ENCODE assay signal across 1 cellular context in the genomic region with DNA sequence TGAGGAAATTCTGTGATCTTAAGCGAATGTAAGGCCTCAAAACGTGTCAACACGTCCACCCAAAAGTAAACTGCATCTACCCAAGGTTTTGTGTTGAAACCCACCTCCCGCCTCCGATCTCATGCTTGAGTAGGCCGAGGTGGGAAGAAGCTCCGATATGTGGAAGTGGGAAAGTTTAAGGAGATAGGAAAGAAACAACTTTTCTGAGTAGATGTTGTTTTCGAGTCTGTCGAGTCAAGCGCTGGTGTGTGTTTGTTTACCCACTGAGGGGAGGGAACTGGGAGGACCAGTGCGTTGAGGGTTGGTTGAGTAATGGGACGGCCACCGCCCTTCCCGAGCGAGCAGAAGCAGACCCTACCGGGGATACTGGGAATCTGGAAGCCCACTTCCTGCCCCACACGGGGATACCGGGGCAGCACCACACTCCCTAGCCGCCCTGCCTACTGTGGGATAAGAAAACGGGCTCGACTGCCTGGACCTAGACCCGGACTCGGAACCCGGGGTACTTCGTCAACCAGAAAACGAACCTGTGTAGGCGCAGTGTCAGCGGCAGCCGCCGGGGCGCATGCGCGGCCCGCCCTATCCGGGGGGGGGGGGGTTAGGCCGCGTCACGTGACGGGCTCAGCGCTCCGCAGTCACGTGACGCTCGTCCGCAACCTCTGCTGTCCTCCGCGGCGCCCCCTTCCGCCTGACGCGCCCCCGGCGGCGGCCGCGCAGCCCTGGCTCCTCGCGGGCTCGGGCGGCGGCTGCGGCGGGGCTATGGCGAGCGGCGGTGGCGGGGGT.
TF ChIP-seq lines count a peak whose summit lies in the region.

A gene with protein sequence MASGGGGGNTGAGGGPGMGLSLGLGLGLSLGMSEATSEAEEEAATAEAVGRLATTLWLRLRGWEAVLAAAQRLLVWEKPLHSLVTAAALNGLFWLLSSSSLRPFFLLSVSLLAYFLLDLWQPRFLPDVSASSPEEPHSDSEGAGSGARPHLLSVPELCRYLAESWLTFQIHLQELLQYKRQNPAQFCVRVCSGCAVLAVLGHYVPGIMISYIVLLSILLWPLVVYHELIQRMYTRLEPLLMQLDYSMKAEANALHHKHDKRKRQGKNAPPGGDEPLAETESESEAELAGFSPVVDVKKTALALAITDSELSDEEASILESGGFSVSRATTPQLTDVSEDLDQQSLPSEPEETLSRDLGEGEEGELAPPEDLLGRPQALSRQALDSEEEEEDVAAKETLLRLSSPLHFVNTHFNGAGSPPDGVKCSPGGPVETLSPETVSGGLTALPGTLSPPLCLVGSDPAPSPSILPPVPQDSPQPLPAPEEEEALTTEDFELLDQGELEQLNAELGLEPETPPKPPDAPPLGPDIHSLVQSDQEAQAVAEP (plus strand): TSS at position 682 of the 783 bp plus-strand sequence. CDS start 78 bp downstream, at position 760.

TF ChIP-seq in SK-N-SH, 30 proteins besides CTCF, POLR2A, EP300 and RAD21 (continued from another document):
- TF ChIP-seq RXRA (IDR thresholded peaks at IDR 0.05; ENCODE audit: borderline replicate concordance, low read depth), result no peak
- TF ChIP-seq, protein P1, sequence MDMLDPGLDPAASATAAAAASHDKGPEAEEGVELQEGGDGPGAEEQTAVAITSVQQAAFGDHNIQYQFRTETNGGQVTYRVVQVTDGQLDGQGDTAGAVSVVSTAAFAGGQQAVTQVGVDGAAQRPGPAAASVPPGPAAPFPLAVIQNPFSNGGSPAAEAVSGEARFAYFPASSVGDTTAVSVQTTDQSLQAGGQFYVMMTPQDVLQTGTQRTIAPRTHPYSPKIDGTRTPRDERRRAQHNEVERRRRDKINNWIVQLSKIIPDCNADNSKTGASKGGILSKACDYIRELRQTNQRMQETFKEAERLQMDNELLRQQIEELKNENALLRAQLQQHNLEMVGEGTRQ (IDR thresholded peaks at IDR 0.05; ENCODE audit: borderline replicate concordance, low read depth, low read length), result peak; percentile 97
- TF ChIP-seq GATA2 (CRISPR knock-in tag; IDR thresholded peaks at IDR 0.05), result no peak
- TF ChIP-seq ELF1 (IDR thresholded peaks at IDR 0.05), result peak; percentile 39; the same call in 1 of the 2 replicates
- TF ChIP-seq TEAD4 (IDR thresholded peaks at IDR 0.05; ENCODE audit: borderline replicate concordance, insufficient read depth), result no peak
- TF ChIP-seq FOXJ3 (CRISPR knock-in tag; IDR thresholded peaks at IDR 0.05), result no peak
- TF ChIP-seq, protein P2, sequence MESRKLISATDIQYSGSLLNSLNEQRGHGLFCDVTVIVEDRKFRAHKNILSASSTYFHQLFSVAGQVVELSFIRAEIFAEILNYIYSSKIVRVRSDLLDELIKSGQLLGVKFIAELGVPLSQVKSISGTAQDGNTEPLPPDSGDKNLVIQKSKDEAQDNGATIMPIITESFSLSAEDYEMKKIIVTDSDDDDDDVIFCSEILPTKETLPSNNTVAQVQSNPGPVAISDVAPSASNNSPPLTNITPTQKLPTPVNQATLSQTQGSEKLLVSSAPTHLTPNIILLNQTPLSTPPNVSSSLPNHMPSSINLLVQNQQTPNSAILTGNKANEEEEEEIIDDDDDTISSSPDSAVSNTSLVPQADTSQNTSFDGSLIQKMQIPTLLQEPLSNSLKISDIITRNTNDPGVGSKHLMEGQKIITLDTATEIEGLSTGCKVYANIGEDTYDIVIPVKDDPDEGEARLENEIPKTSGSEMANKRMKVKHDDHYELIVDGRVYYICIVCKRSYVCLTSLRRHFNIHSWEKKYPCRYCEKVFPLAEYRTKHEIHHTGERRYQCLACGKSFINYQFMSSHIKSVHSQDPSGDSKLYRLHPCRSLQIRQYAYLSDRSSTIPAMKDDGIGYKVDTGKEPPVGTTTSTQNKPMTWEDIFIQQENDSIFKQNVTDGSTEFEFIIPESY (IDR thresholded peaks at IDR 0.05; ENCODE audit: borderline replicate concordance, low read depth), result no peak
- TF ChIP-seq NRF1 (IDR thresholded peaks at IDR 0.05; ENCODE audit: low read depth, low read length), result peak; percentile 85
- TF ChIP-seq FOXM1 (IDR thresholded peaks at IDR 0.05; ENCODE audit: low read depth), result no peak
- TF ChIP-seq, protein P3, sequence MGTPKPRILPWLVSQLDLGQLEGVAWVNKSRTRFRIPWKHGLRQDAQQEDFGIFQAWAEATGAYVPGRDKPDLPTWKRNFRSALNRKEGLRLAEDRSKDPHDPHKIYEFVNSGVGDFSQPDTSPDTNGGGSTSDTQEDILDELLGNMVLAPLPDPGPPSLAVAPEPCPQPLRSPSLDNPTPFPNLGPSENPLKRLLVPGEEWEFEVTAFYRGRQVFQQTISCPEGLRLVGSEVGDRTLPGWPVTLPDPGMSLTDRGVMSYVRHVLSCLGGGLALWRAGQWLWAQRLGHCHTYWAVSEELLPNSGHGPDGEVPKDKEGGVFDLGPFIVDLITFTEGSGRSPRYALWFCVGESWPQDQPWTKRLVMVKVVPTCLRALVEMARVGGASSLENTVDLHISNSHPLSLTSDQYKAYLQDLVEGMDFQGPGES (IDR thresholded peaks at IDR 0.05; ENCODE audit: low read depth, low read length), result no peak
- TF ChIP-seq JUND (IDR thresholded peaks at IDR 0.05), result no peak
- TF ChIP-seq, protein P4, sequence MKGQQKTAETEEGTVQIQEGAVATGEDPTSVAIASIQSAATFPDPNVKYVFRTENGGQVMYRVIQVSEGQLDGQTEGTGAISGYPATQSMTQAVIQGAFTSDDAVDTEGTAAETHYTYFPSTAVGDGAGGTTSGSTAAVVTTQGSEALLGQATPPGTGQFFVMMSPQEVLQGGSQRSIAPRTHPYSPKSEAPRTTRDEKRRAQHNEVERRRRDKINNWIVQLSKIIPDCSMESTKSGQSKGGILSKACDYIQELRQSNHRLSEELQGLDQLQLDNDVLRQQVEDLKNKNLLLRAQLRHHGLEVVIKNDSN (IDR thresholded peaks at IDR 0.05; ENCODE audit: borderline replicate concordance, low read depth), result peak; percentile 98
- TF ChIP-seq SIN3A (IDR thresholded peaks at IDR 0.05; ENCODE audit: borderline replicate concordance, low read depth, low read length), result peak; percentile 37; the same call in 1 of the 2 replicates
- no peak for TF ChIP-seq NFIC (IDR thresholded peaks at IDR 0.05; ENCODE audit: borderline replicate concordance)
- TF ChIP-seq, protein P5, sequence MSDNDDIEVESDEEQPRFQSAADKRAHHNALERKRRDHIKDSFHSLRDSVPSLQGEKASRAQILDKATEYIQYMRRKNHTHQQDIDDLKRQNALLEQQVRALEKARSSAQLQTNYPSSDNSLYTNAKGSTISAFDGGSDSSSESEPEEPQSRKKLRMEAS (IDR thresholded peaks at IDR 0.05; ENCODE audit: low read depth), result 0 out of 2 replicates have a peak, but pooled peaks have one; percentile 16
- 0 out of 2 replicates have a peak, but pooled peaks have one; percentile 4 for TF ChIP-seq FOSL2 (IDR thresholded peaks at IDR 0.05; ENCODE audit: borderline replicate concordance, low read depth)
- no peak; the same call in none of the 2 replicates for TF ChIP-seq MXI1 (IDR thresholded peaks at IDR 0.05; ENCODE audit: low read depth, low read length)
- no peak for TF ChIP-seq TCF12 (IDR thresholded peaks at IDR 0.05)
- TF ChIP-seq RFX5 (IDR thresholded peaks at IDR 0.05; ENCODE audit: low read length), result no peak
- TF ChIP-seq RCOR1 (IDR thresholded peaks at IDR 0.05; ENCODE audit: low read length), result peak; percentile 57
- TF ChIP-seq, protein P6, sequence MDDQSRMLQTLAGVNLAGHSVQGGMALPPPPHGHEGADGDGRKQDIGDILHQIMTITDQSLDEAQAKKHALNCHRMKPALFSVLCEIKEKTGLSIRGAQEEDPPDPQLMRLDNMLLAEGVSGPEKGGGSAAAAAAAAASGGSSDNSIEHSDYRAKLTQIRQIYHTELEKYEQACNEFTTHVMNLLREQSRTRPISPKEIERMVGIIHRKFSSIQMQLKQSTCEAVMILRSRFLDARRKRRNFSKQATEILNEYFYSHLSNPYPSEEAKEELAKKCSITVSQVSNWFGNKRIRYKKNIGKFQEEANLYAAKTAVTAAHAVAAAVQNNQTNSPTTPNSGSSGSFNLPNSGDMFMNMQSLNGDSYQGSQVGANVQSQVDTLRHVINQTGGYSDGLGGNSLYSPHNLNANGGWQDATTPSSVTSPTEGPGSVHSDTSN (IDR thresholded peaks at IDR 0.05), result peak; percentile 28; the same call in 1 of the 2 replicates
- no peak for TF ChIP-seq MEF2A (IDR thresholded peaks at IDR 0.05; ENCODE audit: borderline replicate concordance, low read depth)
- TF ChIP-seq TAF1 (IDR thresholded peaks at IDR 0.05; ENCODE audit: borderline replicate concordance, low read depth, low read length), result peak; percentile 62; the same call in 1 of the 2 replicates
- TF ChIP-seq, protein P7, sequence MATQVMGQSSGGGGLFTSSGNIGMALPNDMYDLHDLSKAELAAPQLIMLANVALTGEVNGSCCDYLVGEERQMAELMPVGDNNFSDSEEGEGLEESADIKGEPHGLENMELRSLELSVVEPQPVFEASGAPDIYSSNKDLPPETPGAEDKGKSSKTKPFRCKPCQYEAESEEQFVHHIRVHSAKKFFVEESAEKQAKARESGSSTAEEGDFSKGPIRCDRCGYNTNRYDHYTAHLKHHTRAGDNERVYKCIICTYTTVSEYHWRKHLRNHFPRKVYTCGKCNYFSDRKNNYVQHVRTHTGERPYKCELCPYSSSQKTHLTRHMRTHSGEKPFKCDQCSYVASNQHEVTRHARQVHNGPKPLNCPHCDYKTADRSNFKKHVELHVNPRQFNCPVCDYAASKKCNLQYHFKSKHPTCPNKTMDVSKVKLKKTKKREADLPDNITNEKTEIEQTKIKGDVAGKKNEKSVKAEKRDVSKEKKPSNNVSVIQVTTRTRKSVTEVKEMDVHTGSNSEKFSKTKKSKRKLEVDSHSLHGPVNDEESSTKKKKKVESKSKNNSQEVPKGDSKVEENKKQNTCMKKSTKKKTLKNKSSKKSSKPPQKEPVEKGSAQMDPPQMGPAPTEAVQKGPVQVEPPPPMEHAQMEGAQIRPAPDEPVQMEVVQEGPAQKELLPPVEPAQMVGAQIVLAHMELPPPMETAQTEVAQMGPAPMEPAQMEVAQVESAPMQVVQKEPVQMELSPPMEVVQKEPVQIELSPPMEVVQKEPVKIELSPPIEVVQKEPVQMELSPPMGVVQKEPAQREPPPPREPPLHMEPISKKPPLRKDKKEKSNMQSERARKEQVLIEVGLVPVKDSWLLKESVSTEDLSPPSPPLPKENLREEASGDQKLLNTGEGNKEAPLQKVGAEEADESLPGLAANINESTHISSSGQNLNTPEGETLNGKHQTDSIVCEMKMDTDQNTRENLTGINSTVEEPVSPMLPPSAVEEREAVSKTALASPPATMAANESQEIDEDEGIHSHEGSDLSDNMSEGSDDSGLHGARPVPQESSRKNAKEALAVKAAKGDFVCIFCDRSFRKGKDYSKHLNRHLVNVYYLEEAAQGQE (IDR thresholded peaks at IDR 0.05; ENCODE audit: low read depth, low read length), result no peak
- TF ChIP-seq POLR2AphosphoS5 (IDR thresholded peaks at IDR 0.05; ENCODE audit: low read depth, low read length), result peak; percentile 89
- peak; percentile 68 for TF ChIP-seq GABPA (IDR thresholded peaks at IDR 0.05; ENCODE audit: low read depth)
- no peak for TF ChIP-seq EZH2phosphoT487 (IDR thresholded peaks at IDR 0.05; ENCODE audit: borderline replicate concordance, low read depth)
